ENCODE assay signal across 18 cellular contexts in the genomic region with DNA sequence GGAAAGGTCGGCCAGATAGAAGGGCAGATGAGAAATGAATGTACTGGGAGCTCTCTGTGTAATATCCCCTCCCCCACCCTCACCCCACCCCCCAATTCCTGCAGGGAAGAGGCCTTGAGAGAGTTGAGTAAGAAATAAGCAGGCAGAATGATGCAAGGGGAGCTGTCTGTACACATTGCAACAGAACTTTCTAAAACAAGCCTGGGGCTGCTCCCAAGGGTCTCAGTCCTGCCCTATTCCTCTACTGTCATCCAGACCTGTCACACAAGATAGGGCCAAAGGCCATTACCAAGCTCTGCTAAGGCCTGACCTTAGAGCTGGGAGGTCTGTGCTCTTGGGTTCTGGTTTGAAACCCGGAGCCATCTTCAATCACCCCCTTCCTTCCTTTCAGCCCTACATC. TPM values are rescaled to one million over a fixed set of nuclear protein-coding genes. Genes with fewer than 3 reads are reported as not detected.
DNase-seq lines count a peak whose midpoint lies in the region; ATAC-seq, FAIRE-seq and TF ChIP-seq lines count a peak whose summit lies in the region.
"Had no signal": no experiment of that assay in that cellular context is flagged by ENCODE, and none has a peak within 500 bp of the region (broad histone marks: within the 10 kb centered on the region; RNA-seq: fewer than 3 reads in every experiment).

No MANE protein-coding gene starts in this region.

- no peak overlapping the region for H3K27ac ChIP-seq in kidney (ENCODE audit: low read depth in 2 of 2, low read length in 2 of 2)
- H3K27ac ChIP-seq in aorta (ENCODE audit: low read depth in 1 of 2, low read length in 2 of 2), result no peak overlapping the region
- H3K27ac ChIP-seq: body of pancreas, left ventricle myocardium inferior, transverse colon had no signal

- no peak overlapping the region for H3K4me3 ChIP-seq in kidney (ENCODE audit: low read length in 2 of 2)
- no peak overlapping the region for H3K4me3 ChIP-seq in aorta (ENCODE audit: low read length in 2 of 2)
- H3K4me3 ChIP-seq: body of pancreas, heart right ventricle, left ventricle myocardium inferior, transverse colon had no signal

- TF ChIP-seq CTCF in kidney (IDR thresholded peaks at IDR 0.05; ENCODE audit: borderline replicate concordance, extremely low read depth, insufficient read depth), result no peak

- no peaks in the 10 kb centered on the region for H3K36me3 ChIP-seq in kidney (ENCODE audit: control insufficient read depth in 1 of 2, insufficient read depth in 2 of 2, low read length in 2 of 2)
- H3K36me3 ChIP-seq in aorta (ENCODE audit: control insufficient read depth in 1 of 2, insufficient read depth in 2 of 2, low read length in 1 of 2), result no peaks in the 10 kb centered on the region
- H3K36me3 ChIP-seq: heart right ventricle, left ventricle myocardium inferior, transverse colon had no signal

- H3K27me3 Mint-ChIP-seq in activated naive CD4-positive, alpha-beta T cell treated with anti-CD3 and anti-CD28 coated beads, Interleukin-2, amount 10 ng/mL, durations not matched to agents 7 days and 5 days, result peaks cover 8% of the 10 kb centered on the region
- no peaks in the 10 kb centered on the region for H3K27me3 Mint-ChIP-seq in activated naive CD4-positive, alpha-beta T cell treated with anti-CD3 and anti-CD28 coated beads for 36 hours (ENCODE audit: low read depth)

- CTCF ChIA-PET in activated naive CD4-positive, alpha-beta T cell treated with anti-CD3 and anti-CD28 coated beads, Interleukin-2, amount 10 ng/mL, durations not matched to agents 7 days and 5 days (lab: Charles Lee), result no interaction called here
- CTCF ChIA-PET in activated naive CD4-positive, alpha-beta T cell treated with anti-CD3 and anti-CD28 coated beads for 36 hours (lab: Charles Lee), result interaction anchor here (0.7 kb wide), 1 partner anchor 100 kb away, joined by 4 read pairs; no protein-coding TSS in a partner anchor

- no peaks in the 10 kb centered on the region for H3K9me3 Mint-ChIP-seq in activated naive CD4-positive, alpha-beta T cell treated with anti-CD3 and anti-CD28 coated beads, Interleukin-2, amount 10 ng/mL, durations not matched to agents 7 days and 5 days
- H3K9me3 Mint-ChIP-seq in activated naive CD4-positive, alpha-beta T cell treated with anti-CD3 and anti-CD28 coated beads for 36 hours, result no peaks in the 10 kb centered on the region
- H3K9me3 Mint-ChIP-seq: activated T-helper 17 cell treated with anti-CD3 and anti-CD28 coated beads, Interleukin-2, amount 50 U/mL, for 72 hours; effector memory CD8-positive, alpha-beta T cell had no signal

- no peak overlapping the region for H3K4me3 Mint-ChIP-seq in activated naive CD4-positive, alpha-beta T cell treated with anti-CD3 and anti-CD28 coated beads, Interleukin-2, amount 10 ng/mL, durations not matched to agents 7 days and 5 days
- no peak overlapping the region for H3K4me3 Mint-ChIP-seq in activated naive CD4-positive, alpha-beta T cell treated with anti-CD3 and anti-CD28 coated beads for 36 hours
- H3K4me3 Mint-ChIP-seq: activated T-helper 17 cell treated with anti-CD3 and anti-CD28 coated beads, Interleukin-2, amount 50 U/mL, for 72 hours; effector memory CD8-positive, alpha-beta T cell had no signal

- peak; percentile 4 for DNase-seq in activated naive CD4-positive, alpha-beta T cell treated with anti-CD3 and anti-CD28 coated beads, Interleukin-2, amount 10 ng/mL, durations not matched to agents 7 days and 5 days
- no peak for DNase-seq in activated naive CD4-positive, alpha-beta T cell treated with anti-CD3 and anti-CD28 coated beads for 36 hours
- DNase-seq in SKM-1 treated with dmso at 0.1 percent for 144 hours (lab: John Stamatoyannopoulos, UW; ENCODE audit: unreplicated experiment), result peak; percentile 90
- DNase-seq in kidney, result peak; percentile 22
- peak; percentile 47 for DNase-seq in stromal cell of bone marrow (ENCODE audit: low read depth)
- DNase-seq in aorta, result no peak
- DNase-seq: 8988T; DMS153; effector memory CD8-positive, alpha-beta T cell; heart right ventricle; Karpas-422; left ventricle myocardium inferior; transverse colon had no signal

- H3K4me1 Mint-ChIP-seq in activated naive CD4-positive, alpha-beta T cell treated with anti-CD3 and anti-CD28 coated beads, Interleukin-2, amount 10 ng/mL, durations not matched to agents 7 days and 5 days, result peaks cover 7% of the 10 kb centered on the region
- H3K4me1 Mint-ChIP-seq in activated naive CD4-positive, alpha-beta T cell treated with anti-CD3 and anti-CD28 coated beads for 36 hours (ENCODE audit: low read depth), result peaks cover 14% of the 10 kb centered on the region

- H3K9me3 ChIP-seq in kidney (ENCODE audit: control insufficient read depth in 1 of 2, low read length in 2 of 2), result no peaks in the 10 kb centered on the region
- H3K9me3 ChIP-seq in aorta (ENCODE audit: control insufficient read depth, low read length), result no peaks in the 10 kb centered on the region
- H3K9me3 ChIP-seq: body of pancreas, heart right ventricle, left ventricle myocardium inferior, transverse colon had no signal

- H3K4me1 ChIP-seq in kidney (ENCODE audit: control insufficient read depth in 1 of 2, insufficient read depth in 1 of 2, low read depth in 1 of 2, low read length in 2 of 2) (peaks cover 1 to 6% of the 10 kb centered on the region in 2 donors), aorta (ENCODE audit: control insufficient read depth in 1 of 2, insufficient read depth in 2 of 2, low read length in 2 of 2) (no peaks in the 10 kb centered on the region)

- no peak overlapping the region for H3K27ac Mint-ChIP-seq in activated naive CD4-positive, alpha-beta T cell treated with anti-CD3 and anti-CD28 coated beads, Interleukin-2, amount 10 ng/mL, durations not matched to agents 7 days and 5 days
- no peak overlapping the region for H3K27ac Mint-ChIP-seq in activated naive CD4-positive, alpha-beta T cell treated with anti-CD3 and anti-CD28 coated beads for 36 hours
- H3K27ac Mint-ChIP-seq: activated T-helper 17 cell treated with anti-CD3 and anti-CD28 coated beads, Interleukin-2, amount 50 U/mL, for 72 hours; effector memory CD8-positive, alpha-beta T cell had no signal

- no peaks in the 10 kb centered on the region for H3K27me3 ChIP-seq in aorta (ENCODE audit: control insufficient read depth in 1 of 2, insufficient read depth in 2 of 2, low read length in 1 of 2)
- H3K27me3 ChIP-seq: body of pancreas had no signal

- no peak for FAIRE-seq in kidney (lab: Jason Lieb, UNC)

- WGBS in aorta, 2 donors, result 88 to 89% methylated on average over 2 of the region's 2 CpGs

- H3K36me3 Mint-ChIP-seq in activated naive CD4-positive, alpha-beta T cell treated with anti-CD3 and anti-CD28 coated beads, Interleukin-2, amount 10 ng/mL, durations not matched to agents 7 days and 5 days, result no peaks in the 10 kb centered on the region
- H3K36me3 Mint-ChIP-seq in activated naive CD4-positive, alpha-beta T cell treated with anti-CD3 and anti-CD28 coated beads for 36 hours (ENCODE audit: low read depth), result no peaks in the 10 kb centered on the region

- ATAC-seq in GM18511 (IDR thresholded peaks at IDR 0.05; ENCODE audit: unreplicated experiment) (no peak), GM19035 (IDR thresholded peaks at IDR 0.05; ENCODE audit: unreplicated experiment) (no peak), aorta (ENCODE audit: low FRiP score) (no peak)
- ATAC-seq: activated T-helper 17 cell treated with anti-CD3 and anti-CD28 coated beads, Interleukin-2, amount 50 U/mL, for 72 hours; body of pancreas; effector memory CD8-positive, alpha-beta T cell had no signal

- intact Hi-C loops in activated naive CD4-positive, alpha-beta T cell treated with anti-CD3 and anti-CD28 coated beads for 36 hours (cut with micrococcal nuclease), result no loop called here
- intact Hi-C loops in kidney (cut with DNase I) (no loop called here), aorta (cut with DNase I) (no loop called here)

- no peak overlapping the region for H3K9ac ChIP-seq in kidney (ENCODE audit: low read length in 2 of 2)

RNA-seq across cellular contexts. Expression of gene DGAT2, which starts 5.7 kb away (rescaled TPM):
- 1 to 10 TPM; 3.4 to 4.2 TPM for total RNA-seq in activated naive CD4-positive, alpha-beta T cell treated with anti-CD3 and anti-CD28 coated beads for 36 hours
- total RNA-seq in kidney, result 1.4 TPM
- 7.0 TPM for polyA plus RNA-seq in kidney (ENCODE audit: insufficient read depth, low read depth, low replicate concordance)
- 1 to 10 TPM; 2.3 to 4.4 TPM for total RNA-seq in aorta
- polyA plus RNA-seq in aorta, result under 1 TPM; 0.41 to 0.63 TPM

RNA-seq across cellular contexts. Expression of gene MOGAT2, which starts 45.2 kb away (rescaled TPM):
- total RNA-seq in activated naive CD4-positive, alpha-beta T cell treated with anti-CD3 and anti-CD28 coated beads for 36 hours, result not detected
- total RNA-seq in kidney (not detected), aorta (not detected)
- polyA plus RNA-seq in kidney (ENCODE audit: insufficient read depth, low read depth, low replicate concordance) (1.1 TPM), aorta (10 to 100 TPM in 1 of 2 donors, under 1 TPM in 1; 0.15 to 13.4 TPM)
- total RNA-seq: activated T-helper 17 cell treated with anti-CD3 and anti-CD28 coated beads, Interleukin-2, amount 50 U/mL, for 72 hours; body of pancreas; left ventricle myocardium inferior; T-helper 2 cell treated with Interferon-gamma antibody and Interleukin-4, amounts not matched to agents 100 ng/mL and 5 ng/mL, for 36 hours had no signal
- polyA plus RNA-seq: heart right ventricle had no signal

RNA-seq across cellular contexts. Expression of gene UVRAG, which starts 52.1 kb away (rescaled TPM):
- 10 to 100 TPM; 15.9 to 18.3 TPM for total RNA-seq in activated naive CD4-positive, alpha-beta T cell treated with anti-CD3 and anti-CD28 coated beads for 36 hours
- 27.9 TPM for total RNA-seq in kidney
- polyA plus RNA-seq in kidney (ENCODE audit: insufficient read depth, low read depth, low replicate concordance), result 7.2 TPM
- 10 to 100 TPM; 27.0 to 47.0 TPM for total RNA-seq in aorta
- polyA plus RNA-seq in aorta, result 10 to 100 TPM in 1 of 2 donors, 1 to 10 TPM in 1; 7.9 to 13.3 TPM

Comparison
In these comparisons a context has a peak if more than half of its experiments do, and no peak if none do; other contexts are left out.
1. DNase-seq: peak in activated naive CD4-positive, alpha-beta T cell treated with anti-CD3 and anti-CD28 coated beads, Interleukin-2, amount 10 ng/mL, durations not matched to agents 7 days and 5 days (single experiment), SKM-1 treated with dmso at 0.1 percent for 144 hours (single experiment), kidney (single experiment) and stromal cell of bone marrow (single experiment); none in activated naive CD4-positive, alpha-beta T cell treated with anti-CD3 and anti-CD28 coated beads for 36 hours (single experiment) and aorta (0 of 2).